In the genomic region with DNA sequence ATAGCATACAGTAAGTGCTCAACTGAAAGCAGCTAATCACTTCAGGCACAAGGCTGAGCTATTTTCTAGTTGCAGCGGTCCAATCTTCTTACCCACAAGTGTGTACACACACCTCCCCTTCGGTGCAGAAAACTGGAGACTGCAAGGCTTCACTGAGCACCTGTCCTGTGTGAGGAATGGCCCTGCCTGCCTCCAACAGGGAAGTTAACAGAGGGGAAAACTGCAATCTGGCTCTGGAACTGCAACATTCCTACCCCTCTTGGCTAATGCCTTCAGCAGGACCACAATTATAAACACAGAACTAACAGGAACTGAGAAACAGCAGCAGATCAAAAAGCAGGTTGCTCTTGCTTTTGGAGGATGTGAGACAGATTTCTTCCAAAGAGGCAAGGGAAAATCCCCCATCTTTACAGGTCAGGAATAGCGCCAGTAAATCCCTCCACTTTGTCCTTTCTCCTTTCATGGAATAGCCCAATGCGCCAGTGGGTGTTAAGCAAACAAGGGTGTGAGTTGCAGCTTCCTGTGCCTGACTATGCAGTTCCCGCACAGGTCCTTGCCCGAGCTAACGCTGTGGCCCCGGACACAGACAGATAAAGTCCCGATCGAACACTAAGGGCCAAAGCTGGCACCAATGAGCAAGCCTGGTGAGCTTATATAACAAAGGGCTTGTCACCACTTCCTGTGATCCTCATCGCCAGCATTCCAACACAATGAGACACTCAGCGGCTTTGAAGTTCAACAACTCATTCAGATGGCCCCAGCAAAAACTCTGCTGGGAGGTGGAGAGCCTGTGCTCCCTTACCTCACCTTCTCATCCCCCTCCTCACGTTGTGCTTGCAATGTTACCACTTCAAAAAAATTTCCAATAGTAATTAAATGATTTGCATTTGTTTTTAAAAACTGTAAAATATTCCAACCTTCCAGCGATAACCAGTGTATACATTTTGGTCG, we compare ENCODE assay signal across 8 cellular contexts. TPM values are rescaled to one million over a fixed set of nuclear protein-coding genes. Genes with fewer than 3 reads are reported as not detected.
A peak's percentile ranks its signal among the peaks of the same experiment; 100 is the strongest.
DNase-seq lines count a peak whose midpoint lies in the region; ATAC-seq, FAIRE-seq and TF ChIP-seq lines count a peak whose summit lies in the region.

No MANE protein-coding gene starts in this region.

- no peak for ATAC-seq in GM18858 (IDR thresholded peaks at IDR 0.05; ENCODE audit: unreplicated experiment)

- intact Hi-C loops in spleen (cut with DNase I; ENCODE audit: low total_unique reads), result no loop called here

- H3K36me3 ChIP-seq in spleen, result no peaks in the 10 kb centered on the region

- in situ Hi-C loops in KBM-7 (cut with MboI; ENCODE audit: low pct_unique_long_range_greater_than_20kb, low sequenced_read_pairs), result no loop called here

- no peak for TF ChIP-seq CTCF in spleen (IDR thresholded peaks at IDR 0.05 in 8 of 11, conservative IDR thresholded peaks at IDR 0.05 in 3 of 11)

- peak; percentile 72 for FAIRE-seq in G401.6 (lab: Jason Lieb, UNC)

- peak overlapping the region in 1 of 8 donors; percentile 18 for H3K4me3 ChIP-seq in spleen

- peaks cover 4 to 29% (median 20%) of the 10 kb centered on the region in 6 donors for H3K4me1 ChIP-seq in spleen

- H3K9me3 ChIP-seq in spleen, result no peaks in the 10 kb centered on the region

- H3K27me3 ChIP-seq in spleen (replicated peaks in 1 of 7), result no peaks in the 10 kb centered on the region

- 28 to 45% (median 37%) methylated on average over 15 of the region's 15 CpGs for WGBS in spleen, 5 donors

- peak overlapping the region in 7 of 8 donors; percentile 12 to 73 (median 55) for H3K27ac ChIP-seq in spleen

- peak; percentile 80 for DNase-seq in NCI-H2029 (lab: John Stamatoyannopoulos, UW)
- peak; percentile 85 for DNase-seq in cerebellar cortex (ENCODE audit: low spot score)
- peak; percentile 97 for DNase-seq in islet precursor cell
- DNase-seq in spleen, result no peak
- DNase-seq in KBM-7, result no peak
- DNase-seq in NCI-H1436 (lab: John Stamatoyannopoulos, UW), result no peak

- no peak for TF ChIP-seq POLR2A in spleen (IDR thresholded peaks at IDR 0.05)

RNA-seq across cellular contexts. Expression of a gene that starts 21.5 kb away (rescaled TPM):
- 10 to 100 TPM in 3 of 7 donors, 1 to 10 TPM in 4; 5.3 to 20.5 (median 8.5) TPM for total RNA-seq in spleen
- 1 to 10 TPM; 1.2 to 4.4 (median 1.7) TPM for polyA plus RNA-seq in spleen

Comparison
In these comparisons a context has a peak if more than half of its experiments do, and no peak if none do; other contexts are left out.
1. DNase-seq: peak in NCI-H2029 (single experiment), cerebellar cortex (single experiment) and islet precursor cell (single experiment); none in spleen (single experiment), KBM-7 (single experiment) and NCI-H1436 (single experiment).